ENCODE assay signal across 8 cellular contexts in the genomic region with DNA sequence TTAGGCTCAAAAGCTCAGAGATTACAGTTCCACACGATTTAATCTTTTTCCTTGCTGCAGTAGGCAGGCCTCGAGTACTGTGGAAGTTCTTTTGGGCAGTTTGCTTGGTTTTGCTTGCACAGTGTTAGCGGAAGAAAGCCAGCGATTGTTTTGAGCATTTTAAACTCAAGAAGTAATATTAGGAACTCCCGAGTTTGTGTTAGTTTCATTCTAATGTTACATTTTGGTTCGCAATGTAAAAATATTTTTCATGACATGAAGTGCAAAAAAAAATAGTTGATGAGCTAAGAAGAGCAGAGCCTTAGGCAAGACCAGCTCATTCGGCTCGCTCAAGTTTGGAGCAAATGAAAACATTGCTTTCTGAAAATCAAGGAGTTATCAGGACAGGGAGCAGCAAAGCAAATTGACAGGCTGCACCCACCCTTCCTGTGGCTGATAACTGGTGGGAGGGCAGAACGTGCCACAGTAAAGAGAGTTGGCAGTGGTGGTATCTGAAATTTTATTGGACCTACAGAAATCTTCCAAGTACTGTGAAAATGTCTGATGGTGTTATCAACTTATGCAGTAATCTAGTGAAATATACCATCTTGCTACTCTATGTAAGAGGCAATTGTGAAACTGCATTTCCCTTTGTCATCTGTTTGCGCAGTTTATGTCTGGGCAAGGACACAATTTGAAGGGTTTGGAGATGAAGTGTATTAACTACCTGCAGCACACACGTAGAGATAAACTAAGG. TPM values are rescaled to one million over a fixed set of nuclear protein-coding genes. Genes with fewer than 3 reads are reported as not detected.
DNase-seq lines count a peak whose midpoint lies in the region; ATAC-seq, FAIRE-seq and TF ChIP-seq lines count a peak whose summit lies in the region.

No MANE protein-coding gene starts in this region.

- H3K9me2 ChIP-seq in GM23338 (ENCODE audit: insufficient read depth) = no peaks in the 10 kb centered on the region

- peaks cover 8% of the 10 kb centered on the region; the same call in 1 of the 2 replicates for H3F3A ChIP-seq in GM23338 (replicated peaks; ENCODE audit: low read depth)

- peaks cover 49% of the 10 kb centered on the region for H3K27me3 ChIP-seq in GM23338 (ENCODE audit: insufficient read depth)
- no peaks in the 10 kb centered on the region for H3K27me3 ChIP-seq in SJCRH30
- H3K27me3 ChIP-seq in psoas muscle (ENCODE audit: insufficient read depth in 3 of 3, low read length in 2 of 3) = no peaks in the 10 kb centered on the region

- H3K79me2 ChIP-seq in GM23338 (replicated peaks; ENCODE audit: insufficient read depth) = peaks cover 21% of the 10 kb centered on the region

- WGBS in psoas muscle, 3 donors = 13 to 29% (median 14%) methylated on average over 11 of the region's 11 CpGs

- TF ChIP-seq CTCF in GM23338 (conservative IDR thresholded peaks at IDR 0.05; ENCODE audit: low read depth in 2 of 2) = no peak
- TF ChIP-seq CTCF in psoas muscle (IDR thresholded peaks at IDR 0.05) = no peak

- H3K4me2 ChIP-seq in GM23338 = peak overlapping the region; percentile 95

- ATAC-seq in GM23338 = no peak
- no peak for ATAC-seq in psoas muscle
- ATAC-seq in GM18505 (IDR thresholded peaks at IDR 0.05; ENCODE audit: unreplicated experiment) = no peak

- H4K20me1 ChIP-seq in GM23338 (replicated peaks; ENCODE audit: insufficient read depth) = no peaks in the 10 kb centered on the region

- H3K27ac ChIP-seq in GM23338 (ENCODE audit: low read depth) (no peak overlapping the region), SJCRH30 (no peak overlapping the region), psoas muscle (peak overlapping the region; percentile 99)

- H3K9me3 ChIP-seq in SJCRH30 (replicated peaks) (no peaks in the 10 kb centered on the region), psoas muscle (no peaks in the 10 kb centered on the region)

- no peak for FAIRE-seq in GM19239 (lab: Jason Lieb, UNC)

- intact Hi-C loops in psoas muscle (cut with DNase I) = no loop called here

- no peak for DNase-seq in GM23338 (ENCODE audit: low spot score)
- DNase-seq in SJCRH30 = no peak
- DNase-seq in erythroblast (lab: John Stamatoyannopoulos, UW) = peak; percentile 74 to 84
- DNase-seq in psoas muscle = no peak
- DNase-seq in NCI-H1930 (lab: John Stamatoyannopoulos, UW) = no peak
- no peak for DNase-seq in GM19239 (ENCODE audit: insufficient read length, low spot score)
- DNase-seq in GDM1 (lab: John Stamatoyannopoulos, UW) = no peak

- H3K4me3 Mint-ChIP-seq in GM23338 = peak overlapping the region; percentile 83

- peaks cover 38% of the 10 kb centered on the region for H3K4me1 ChIP-seq in GM23338 (ENCODE audit: insufficient read depth)
- no peaks in the 10 kb centered on the region for H3K4me1 ChIP-seq in SJCRH30
- H3K4me1 ChIP-seq in psoas muscle = peaks cover 80% of the 10 kb centered on the region

- no peaks in the 10 kb centered on the region; the same call in 2 of the 3 replicates for H3K36me3 Mint-ChIP-seq in GM23338 (ENCODE audit: low read depth)

- peaks cover 51% of the 10 kb centered on the region for H3K4me1 Mint-ChIP-seq in GM23338

- H2AFZ ChIP-seq in GM23338 = no peak overlapping the region

- peak; percentile 16 for TF ChIP-seq POLR2A in erythroblast (IDR thresholded peaks at IDR 0.05; ENCODE audit: low read length)
- no peak for TF ChIP-seq POLR2A in GM18505 (IDR thresholded peaks at IDR 0.05; ENCODE audit: borderline replicate concordance, extremely low read depth, insufficient read depth, insufficient read length)

- peaks cover 15% of the 10 kb centered on the region for H3K27me3 Mint-ChIP-seq in GM23338 (ENCODE audit: insufficient read depth, low read depth, poor library complexity)

- H3K36me3 ChIP-seq in GM23338 (ENCODE audit: insufficient read depth) (no peaks in the 10 kb centered on the region), SJCRH30 (no peaks in the 10 kb centered on the region), psoas muscle (ENCODE audit: insufficient read depth in 1 of 2, low read depth in 1 of 2) (no peaks in the 10 kb centered on the region)

- no peak overlapping the region for H3K27ac Mint-ChIP-seq in GM23338

- H3K4me3 ChIP-seq in GM23338 (peak overlapping the region; percentile 76), SJCRH30 (peak overlapping the region; percentile 75), psoas muscle (peak overlapping the region; percentile 97)

- H3K9me3 Mint-ChIP-seq in GM23338 = no peaks in the 10 kb centered on the region; the same call in 2 of the 3 replicates

TF ChIP-seq in GM23338, 12 proteins besides CTCF, POLR2A, EP300 and RAD21 (continues in another document):
- no peak for TF ChIP-seq ZNF331 (CRISPR knock-in tag; IDR thresholded peaks at IDR 0.05; ENCODE audit: low read depth)
- no peak for TF ChIP-seq POLR2AphosphoS5 (IDR thresholded peaks at IDR 0.05; ENCODE audit: low read depth)
- TF ChIP-seq, protein P1, sequence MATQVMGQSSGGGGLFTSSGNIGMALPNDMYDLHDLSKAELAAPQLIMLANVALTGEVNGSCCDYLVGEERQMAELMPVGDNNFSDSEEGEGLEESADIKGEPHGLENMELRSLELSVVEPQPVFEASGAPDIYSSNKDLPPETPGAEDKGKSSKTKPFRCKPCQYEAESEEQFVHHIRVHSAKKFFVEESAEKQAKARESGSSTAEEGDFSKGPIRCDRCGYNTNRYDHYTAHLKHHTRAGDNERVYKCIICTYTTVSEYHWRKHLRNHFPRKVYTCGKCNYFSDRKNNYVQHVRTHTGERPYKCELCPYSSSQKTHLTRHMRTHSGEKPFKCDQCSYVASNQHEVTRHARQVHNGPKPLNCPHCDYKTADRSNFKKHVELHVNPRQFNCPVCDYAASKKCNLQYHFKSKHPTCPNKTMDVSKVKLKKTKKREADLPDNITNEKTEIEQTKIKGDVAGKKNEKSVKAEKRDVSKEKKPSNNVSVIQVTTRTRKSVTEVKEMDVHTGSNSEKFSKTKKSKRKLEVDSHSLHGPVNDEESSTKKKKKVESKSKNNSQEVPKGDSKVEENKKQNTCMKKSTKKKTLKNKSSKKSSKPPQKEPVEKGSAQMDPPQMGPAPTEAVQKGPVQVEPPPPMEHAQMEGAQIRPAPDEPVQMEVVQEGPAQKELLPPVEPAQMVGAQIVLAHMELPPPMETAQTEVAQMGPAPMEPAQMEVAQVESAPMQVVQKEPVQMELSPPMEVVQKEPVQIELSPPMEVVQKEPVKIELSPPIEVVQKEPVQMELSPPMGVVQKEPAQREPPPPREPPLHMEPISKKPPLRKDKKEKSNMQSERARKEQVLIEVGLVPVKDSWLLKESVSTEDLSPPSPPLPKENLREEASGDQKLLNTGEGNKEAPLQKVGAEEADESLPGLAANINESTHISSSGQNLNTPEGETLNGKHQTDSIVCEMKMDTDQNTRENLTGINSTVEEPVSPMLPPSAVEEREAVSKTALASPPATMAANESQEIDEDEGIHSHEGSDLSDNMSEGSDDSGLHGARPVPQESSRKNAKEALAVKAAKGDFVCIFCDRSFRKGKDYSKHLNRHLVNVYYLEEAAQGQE (IDR thresholded peaks at IDR 0.05; ENCODE audit: unreplicated experiment) = no peak
- no peak for TF ChIP-seq JUNB (IDR thresholded peaks at IDR 0.05; ENCODE audit: unreplicated experiment)
- TF ChIP-seq EZH2phosphoT487 (IDR thresholded peaks at IDR 0.05; ENCODE audit: unreplicated experiment) = no peak
- TF ChIP-seq NANOG (IDR thresholded peaks at IDR 0.05; ENCODE audit: borderline replicate concordance) = no peak
- TF ChIP-seq, protein P2, sequence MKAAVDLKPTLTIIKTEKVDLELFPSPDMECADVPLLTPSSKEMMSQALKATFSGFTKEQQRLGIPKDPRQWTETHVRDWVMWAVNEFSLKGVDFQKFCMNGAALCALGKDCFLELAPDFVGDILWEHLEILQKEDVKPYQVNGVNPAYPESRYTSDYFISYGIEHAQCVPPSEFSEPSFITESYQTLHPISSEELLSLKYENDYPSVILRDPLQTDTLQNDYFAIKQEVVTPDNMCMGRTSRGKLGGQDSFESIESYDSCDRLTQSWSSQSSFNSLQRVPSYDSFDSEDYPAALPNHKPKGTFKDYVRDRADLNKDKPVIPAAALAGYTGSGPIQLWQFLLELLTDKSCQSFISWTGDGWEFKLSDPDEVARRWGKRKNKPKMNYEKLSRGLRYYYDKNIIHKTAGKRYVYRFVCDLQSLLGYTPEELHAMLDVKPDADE (IDR thresholded peaks at IDR 0.05) = no peak

RNA-seq across cellular contexts. Expression of a gene that starts 1.4 kb away (rescaled TPM):
- 9.2 and 9.7 TPM in 2 replicates for total RNA-seq in GM23338 (2014; rRNA removed; shearing (Covaris generic))
- polyA plus RNA-seq in GM23338 (2016; fragmentation: Nextera tagmentation; extraction: Ambion mirVana) (1.3 and 1.6 TPM in 2 replicates), psoas muscle (10 to 100 TPM in 2 of 3 donors, 1 to 10 TPM in 1; 4.2 to 23.2 (median 14.0) TPM)
- 1.4 and 1.6 TPM in 2 replicates for total RNA-seq in SJCRH30 (2014; rRNA removed; shearing (Covaris generic))
- total RNA-seq in psoas muscle = 10 to 100 TPM; 16.4 to 32.7 (median 23.5) TPM

Comparison
In these comparisons a context has a peak if more than half of its experiments do, and no peak if none do; other contexts are left out.
1. DNase-seq: peak in erythroblast (2 of 2); none in GM23338 (single experiment), SJCRH30 (0 of 2), psoas muscle (0 of 2), NCI-H1930 (0 of 2), GM19239 (single experiment) and GDM1 (single experiment).
2. Peak in every context shown above with its lines, with median percentiles within 50 percentile points of each other: H3K4me3 ChIP-seq.